Comparison of ENCODE assay signal across 8 cellular contexts in the genomic region with DNA sequence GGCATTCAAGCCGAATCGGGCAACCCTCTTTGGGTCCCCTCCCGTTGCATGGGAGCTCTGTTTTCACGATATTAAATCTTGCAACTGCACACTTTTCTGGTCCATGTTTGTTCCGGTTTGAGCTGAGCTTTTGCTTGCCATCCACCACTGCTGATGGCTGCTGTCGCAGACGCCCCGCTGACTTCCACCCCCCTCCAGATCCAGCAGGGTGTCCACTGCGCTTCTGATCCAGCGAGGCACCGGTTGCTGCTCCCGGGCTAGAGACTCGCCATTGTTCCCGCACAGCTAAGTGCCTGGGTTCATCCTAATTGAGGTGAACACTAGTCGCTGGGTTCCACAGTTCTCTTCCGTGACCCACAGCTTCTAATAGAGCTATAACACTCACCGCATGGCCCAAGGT. TPM values are rescaled to one million over a fixed set of nuclear protein-coding genes. Genes with fewer than 3 reads are reported as not detected.
A peak's percentile ranks its signal among the peaks of the same experiment; 100 is the strongest.
DNase-seq lines count a peak whose midpoint lies in the region; ATAC-seq and TF ChIP-seq lines count a peak whose summit lies in the region.

No MANE protein-coding gene starts in this region.

- WGBS in esophagus muscularis mucosa, result 76% methylated on average over 16 of the region's 17 CpGs
- WGBS in psoas muscle, 3 donors, result 67 to 73% (median 72%) methylated on average over 17 of the region's 17 CpGs

- no peak for TF ChIP-seq POLR2A in esophagus muscularis mucosa (IDR thresholded peaks at IDR 0.05; ENCODE audit: low read depth)

- H3K4me3 ChIP-seq in Panc1 (ENCODE audit: low read depth in 2 of 2, low read length in 2 of 2) (peak overlapping the region; percentile 60 to 79), esophagus muscularis mucosa (peak overlapping the region; percentile 80 to 96 (median 90)), psoas muscle (peak overlapping the region; percentile 85)

- TF ChIP-seq CTCF in Panc1 (IDR thresholded peaks at IDR 0.05) (no peak), esophagus muscularis mucosa (IDR thresholded peaks at IDR 0.05) (no peak), psoas muscle (IDR thresholded peaks at IDR 0.05) (no peak)

- intact Hi-C loops in Panc1 (cut with micrococcal nuclease; ENCODE audit: unreplicated experiment) (no loop called here), esophagus muscularis mucosa (cut with DNase I) (no loop called here), psoas muscle (cut with DNase I) (no loop called here)

- H3K36me3 ChIP-seq in ES-I3 (ENCODE audit: insufficient read depth, low read length) (no peaks in the 10 kb centered on the region; the same call in 1 of the 2 replicates), Panc1 (ENCODE audit: control insufficient read depth, insufficient read depth, low read length) (no peaks in the 10 kb centered on the region), esophagus muscularis mucosa (peaks cover 0 to 19% (median 7%) of the 10 kb centered on the region in 4 donors), psoas muscle (ENCODE audit: insufficient read depth in 1 of 2, low read depth in 1 of 2) (peaks cover 0 to 5% of the 10 kb centered on the region in 2 donors)

- in situ Hi-C loops in Panc1 (cut with HindIII; ENCODE audit: low pct_unique_long_range_greater_than_20kb, low sequenced_read_pairs), result no loop called here

- BruUV-seq in Panc1 (replicated peaks; lab: Mats Ljungman, UMichigan), result no TSS peak

- H3K9ac ChIP-seq in ES-I3 (ENCODE audit: low read depth, low read length), result peak overlapping the region; percentile 84; the same call in 1 of the 2 replicates

- CTCF ChIA-PET in Panc1 (lab: Charles Lee), result no interaction called here

- ATAC-seq in Panc1 (no peak), psoas muscle (no peak), GM18907 (IDR thresholded peaks at IDR 0.05; ENCODE audit: unreplicated experiment) (no peak)

- H3K9me3 ChIP-seq in ES-I3 (ENCODE audit: control insufficient read depth, insufficient read depth, low read length) (no peaks in the 10 kb centered on the region), Panc1 (ENCODE audit: control insufficient read depth, insufficient read depth, low read depth, low read length) (no peaks in the 10 kb centered on the region), esophagus muscularis mucosa (no peaks in the 10 kb centered on the region), psoas muscle (no peaks in the 10 kb centered on the region)

- no peak for DNase-seq in Panc1 (ENCODE audit: low read depth, low spot score)
- DNase-seq in esophagus muscularis mucosa (ENCODE audit: extremely low spot score), result no peak
- DNase-seq in psoas muscle, result no peak
- DNase-seq in NCI-H128 (lab: John Stamatoyannopoulos, UW; ENCODE audit: unreplicated experiment), result no peak
- DNase-seq in NCI-H748 treated with DMSO at 0.1 percent for 48 hours (lab: John Stamatoyannopoulos, UW), result no peak
- no peak for DNase-seq in activated CD4-positive, alpha-beta T cell treated with anti-CD3 and anti-CD28 coated beads, Interleukin-2, amount 50 U/mL, for 48 hours

- no peak for TF ChIP-seq EP300 in esophagus muscularis mucosa (IDR thresholded peaks at IDR 0.05)

- no peaks in the 10 kb centered on the region for H3K27me3 ChIP-seq in Panc1 (ENCODE audit: control insufficient read depth, insufficient read depth, low read length)
- H3K27me3 ChIP-seq in esophagus muscularis mucosa, result no peaks in the 10 kb centered on the region
- H3K27me3 ChIP-seq in psoas muscle (ENCODE audit: insufficient read depth in 3 of 3, low read length in 2 of 3), result no peaks in the 10 kb centered on the region

- H3K27ac ChIP-seq in Panc1 (ENCODE audit: low read length) (no peak overlapping the region), esophagus muscularis mucosa (replicated peaks in 1 of 4) (peak overlapping the region in 3 of 4 donors; percentile 91 to 94 (median 92)), psoas muscle (peak overlapping the region; percentile 92)

- H3K4me1 ChIP-seq in ES-I3 (ENCODE audit: insufficient read depth, low read length) (no peaks in the 10 kb centered on the region), Panc1 (ENCODE audit: control insufficient read depth, insufficient read depth, low read length) (peaks cover 3% of the 10 kb centered on the region; the same call in 1 of the 2 replicates), esophagus muscularis mucosa (peaks cover 26 to 56% (median 45%) of the 10 kb centered on the region in 4 donors), psoas muscle (peaks cover 9% of the 10 kb centered on the region)

- POLR2A ChIA-PET in Panc1 (lab: Charles Lee), result no interaction called here

RNA-seq across cellular contexts. Expression of gene ACOX3, which starts 13.3 kb away (rescaled TPM):
- total RNA-seq in Panc1 (2021; ENCODE audit: unreplicated experiment) (15.4 TPM), esophagus muscularis mucosa (10 to 100 TPM; 32.0 to 77.2 (median 43.8) TPM), psoas muscle (10 to 100 TPM; 10.3 to 18.8 (median 12.6) TPM)
- polyA plus RNA-seq in Panc1 (2012; ENCODE audit: insufficient read length), result 23.5 TPM
- polyA plus RNA-seq in psoas muscle, result 10 to 100 TPM in 1 of 3 donors, 1 to 10 TPM in 2; 5.6 to 10.8 (median 8.1) TPM

RNA-seq across cellular contexts. Expression of gene TRMT44, which starts 13.3 kb away (rescaled TPM):
- total RNA-seq in Panc1 (2021; ENCODE audit: unreplicated experiment) (10.8 TPM), esophagus muscularis mucosa (10 to 100 TPM; 14.6 to 21.6 (median 19.4) TPM), psoas muscle (1 to 10 TPM; 5.4 to 9.1 (median 6.8) TPM)
- 4.2 TPM for polyA plus RNA-seq in Panc1 (2012; ENCODE audit: insufficient read length)
- polyA plus RNA-seq in psoas muscle, result 1 to 10 TPM; 3.4 to 5.0 (median 3.6) TPM
